Comparison of ENCODE assay signal across 13 cellular contexts in genomic region chr11:11280826-11281225, GRCh38.
"Had no signal": no experiment of that assay in that cellular context is flagged by ENCODE, and none has a peak within 500 bp of the region (broad histone marks: within the 10 kb centered on the region; RNA-seq: fewer than 3 reads in every experiment).

No MANE protein-coding gene starts in this region.

- H3K27ac ChIP-seq: gastroesophageal sphincter, vagina had no signal

- H3K4me3 ChIP-seq: dorsolateral prefrontal cortex, gastroesophageal sphincter, heart right ventricle, vagina had no signal

- ATAC-seq: left colon; naive thymus-derived CD8-positive, alpha-beta T cell had no signal

- H3K4me1 ChIP-seq: vagina had no signal

- H3K9me3 ChIP-seq: gastroesophageal sphincter, vagina had no signal

- H3K36me3 ChIP-seq: gastroesophageal sphincter, vagina had no signal

- H3K27me3 ChIP-seq: gastroesophageal sphincter, heart right ventricle, vagina had no signal

- DNase-seq: activated CD4-positive, alpha-beta T cell treated with anti-CD3 and anti-CD28 coated beads, Interleukin-2, amount 50 U/mL, for 4 hours; activated CD4-positive, CD25-positive, alpha-beta regulatory T cell treated with anti-CD3 and anti-CD28 coated beads, Interleukin-2, amount 50 U/mL, for 72 hours; activated naive CD4-positive, alpha-beta T cell treated with anti-CD3 and anti-CD28 coated beads, Interleukin-2, amount 50 U/mL, for 16 hours; activated T-cell treated with anti-CD3 and anti-CD28 coated beads, Interleukin-2, amount 50 U/mL, for 1 hour; dorsolateral prefrontal cortex; left colon; naive thymus-derived CD8-positive, alpha-beta T cell; posterior cingulate gyrus; retina; stimulated activated CD4-positive, alpha-beta T cell treated with anti-CD3 and anti-CD28 coated beads, Interleukin-2, amount 100 ng/mL, for 48 hours had no signal
